ENCODE assay signal across 10 cellular contexts in the genomic region with DNA sequence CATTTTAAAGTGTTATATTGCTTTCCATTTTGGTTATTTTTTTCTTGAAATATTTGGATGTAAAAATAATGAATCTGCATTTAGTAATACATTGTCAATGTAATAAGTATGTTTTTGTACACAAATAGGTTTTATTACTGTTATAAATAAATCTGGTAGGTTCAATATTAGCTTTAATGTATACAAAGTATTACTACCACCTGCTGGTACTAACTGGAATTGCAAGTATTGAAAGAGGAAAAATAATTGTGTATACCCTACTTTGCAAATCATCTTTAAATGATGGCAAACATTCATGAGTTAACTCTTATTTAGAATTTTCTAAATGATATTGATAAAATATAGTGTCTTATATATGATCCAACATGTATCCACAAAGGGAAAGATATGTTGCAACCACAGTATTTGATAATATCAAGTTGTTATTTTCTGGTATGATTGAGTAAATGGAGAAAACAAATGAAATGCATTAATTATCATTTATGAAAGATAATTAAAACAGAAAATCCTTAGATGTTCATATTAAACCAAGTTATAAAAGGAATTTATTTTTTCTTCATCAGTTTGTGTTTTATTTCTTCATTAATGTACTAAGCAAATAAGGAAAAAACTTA. TPM values are rescaled to one million over a fixed set of nuclear protein-coding genes. Genes with fewer than 3 reads are reported as not detected.
DNase-seq lines count a peak whose midpoint lies in the region; ATAC-seq and TF ChIP-seq lines count a peak whose summit lies in the region.
"Had no signal": no experiment of that assay in that cellular context is flagged by ENCODE, and none has a peak within 500 bp of the region (broad histone marks: within the 10 kb centered on the region; RNA-seq: fewer than 3 reads in every experiment).

No MANE protein-coding gene starts in this region.

- no peak for ATAC-seq in stimulated activated effector memory CD8-positive, alpha-beta T cell treated with anti-CD3 and anti-CD28 coated beads, Interleukin-12 subunit alpha, Interleukin-12 subunit beta, amount 100 ng/mL, for 72 hours

- H3K9me3 Mint-ChIP-seq in H9 = peaks cover 0 to 36% of the 10 kb centered on the region in 2 experiments; a peak in 4 of 5 replicates
- no peaks in the 10 kb centered on the region for H3K9me3 Mint-ChIP-seq in stimulated activated effector memory CD8-positive, alpha-beta T cell treated with anti-CD3 and anti-CD28 coated beads, Interleukin-12 subunit alpha, Interleukin-12 subunit beta, amount 100 ng/mL, for 72 hours

- H3K4ac ChIP-seq in H9 (ENCODE audit: low read depth, low read length) = no peak overlapping the region

- H3K4me3 Mint-ChIP-seq in H9 = no peak overlapping the region
- H3K4me3 Mint-ChIP-seq in stimulated activated effector memory CD8-positive, alpha-beta T cell treated with anti-CD3 and anti-CD28 coated beads, Interleukin-12 subunit alpha, Interleukin-12 subunit beta, amount 100 ng/mL, for 72 hours = no peak overlapping the region

- no peak overlapping the region for H2AK5ac ChIP-seq in H9 (ENCODE audit: insufficient read length, low read length)

- no peak overlapping the region for H4K91ac ChIP-seq in H9 (ENCODE audit: insufficient read length, low read depth, low read length)

- H3K4me2 ChIP-seq in H9 (ENCODE audit: insufficient read depth, insufficient read length, low read length) = no peak overlapping the region

- peaks cover 88% of the 10 kb centered on the region for H3K9me3 ChIP-seq in H9 (ENCODE audit: control insufficient read depth, low read depth, low read length)
- H3K9me3 ChIP-seq in SK-N-MC (ENCODE audit: low read depth, low read length) = no peaks in the 10 kb centered on the region
- peaks cover 0 to 2% (median 0%) of the 10 kb centered on the region in 4 donors for H3K9me3 ChIP-seq in sigmoid colon
- H3K9me3 ChIP-seq in uterus = no peaks in the 10 kb centered on the region

- no peak for TF ChIP-seq POLR2A in sigmoid colon (IDR thresholded peaks at IDR 0.05)
- no peak for TF ChIP-seq POLR2A in lower leg skin (IDR thresholded peaks at IDR 0.05)
- TF ChIP-seq POLR2A in uterus (IDR thresholded peaks at IDR 0.05) = no peak

- H3K36me3 Mint-ChIP-seq in H9 (ENCODE audit: insufficient read depth in 1 of 3, low read depth in 3 of 3) = peaks cover 6 to 33% (median 9%) of the 10 kb centered on the region in 3 experiments; a peak in 6 of 7 replicates
- no peaks in the 10 kb centered on the region for H3K36me3 Mint-ChIP-seq in stimulated activated effector memory CD8-positive, alpha-beta T cell treated with anti-CD3 and anti-CD28 coated beads, Interleukin-12 subunit alpha, Interleukin-12 subunit beta, amount 100 ng/mL, for 72 hours

- H3T11ph ChIP-seq in H9 (ENCODE audit: low read length) = no peak overlapping the region

- no peaks in the 10 kb centered on the region for H3K79me1 ChIP-seq in H9 (ENCODE audit: insufficient read depth, low read depth, low read length, poor library complexity, severe bottlenecking)

- H3K27me3 Mint-ChIP-seq in H9 (ENCODE audit: low read depth) = no peaks in the 10 kb centered on the region; the same call in 1 of the 2 replicates

- H3K4me1 Mint-ChIP-seq in H9 = no peaks in the 10 kb centered on the region
- no peaks in the 10 kb centered on the region for H3K4me1 Mint-ChIP-seq in stimulated activated effector memory CD8-positive, alpha-beta T cell treated with anti-CD3 and anti-CD28 coated beads, Interleukin-12 subunit alpha, Interleukin-12 subunit beta, amount 100 ng/mL, for 72 hours

- H3K9ac ChIP-seq in H9 (ENCODE audit: extremely low read depth, insufficient read length, low read length) (no peak overlapping the region), SK-N-MC (ENCODE audit: insufficient read length) (no peak overlapping the region)

- H3K14ac ChIP-seq in H9 (ENCODE audit: insufficient read depth, low read length) = no peak overlapping the region

- H3K56ac ChIP-seq in H9 (ENCODE audit: insufficient read length, low read depth, low read length) = no peak overlapping the region

- TF ChIP-seq EP300 in sigmoid colon (IDR thresholded peaks at IDR 0.05) = no peak

- H3K18ac ChIP-seq in H9 (ENCODE audit: insufficient read length, low read depth, low read length) = no peak overlapping the region

- H2BK120ac ChIP-seq in H9 (ENCODE audit: low read depth, low read length, poor library complexity, severe bottlenecking) = no peak overlapping the region

- H3K4me3 ChIP-seq in BJ (ENCODE audit: low read depth, low read length) = no peak overlapping the region
- H3K4me3 ChIP-seq in SK-N-MC = no peak overlapping the region
- no peak overlapping the region for H3K4me3 ChIP-seq in sigmoid colon
- no peak overlapping the region for H3K4me3 ChIP-seq in lower leg skin (ENCODE audit: low read depth, poor library complexity, severe bottlenecking)
- H3K4me3 ChIP-seq in uterus = no peak overlapping the region

- CTCF ChIA-PET in BJ (lab: Yijun Ruan, JAX) = no interaction called here

- H4K8ac ChIP-seq in H9 (replicated peaks; ENCODE audit: insufficient read length, low read depth, low read length) = no peak overlapping the region

- no peak overlapping the region for H3K27ac Mint-ChIP-seq in H9
- H3K27ac Mint-ChIP-seq in stimulated activated effector memory CD8-positive, alpha-beta T cell treated with anti-CD3 and anti-CD28 coated beads, Interleukin-12 subunit alpha, Interleukin-12 subunit beta, amount 100 ng/mL, for 72 hours = no peak overlapping the region

- H3K27me3 ChIP-seq in BJ (ENCODE audit: control insufficient read depth, insufficient read depth, low read length) (no peaks in the 10 kb centered on the region), H9 (ENCODE audit: insufficient read depth, low read length) (no peaks in the 10 kb centered on the region), sigmoid colon (no peaks in the 10 kb centered on the region), uterus (no peaks in the 10 kb centered on the region)

- H2BK15ac ChIP-seq in H9 (ENCODE audit: low read depth, low read length) = no peak overlapping the region

- H3K23ac ChIP-seq in H9 (ENCODE audit: insufficient read length, low read depth, low read length) = no peak overlapping the region

- H3K4me1 ChIP-seq in H9 (ENCODE audit: insufficient read depth, low read length) (no peaks in the 10 kb centered on the region), sigmoid colon (no peaks in the 10 kb centered on the region), uterus (no peaks in the 10 kb centered on the region)

- POLR2A ChIA-PET in BJ (lab: Charles Lee) = no interaction called here

- no peaks in the 10 kb centered on the region for H3K23me2 ChIP-seq in H9 (ENCODE audit: insufficient read length, low read depth, low read length, poor library complexity, severe bottlenecking)

- TF ChIP-seq CTCF in BJ (IDR thresholded peaks at IDR 0.05; ENCODE audit: insufficient read depth, low read depth, low read length) (peak; percentile 29; the same call in 1 of the 2 replicates), H9 (conservative IDR thresholded peaks at IDR 0.05) (peak; percentile 85), sigmoid colon (IDR thresholded peaks at IDR 0.05) (no peak), lower leg skin (IDR thresholded peaks at IDR 0.05) (no peak), uterus (IDR thresholded peaks at IDR 0.05) (no peak)

- no peak overlapping the region for H2BK5ac ChIP-seq in H9 (ENCODE audit: insufficient read length, low read length)

- H3K79me2 ChIP-seq in H9 (ENCODE audit: insufficient read depth, low read length) = no peaks in the 10 kb centered on the region

- intact Hi-C loops in sigmoid colon (cut with DNase I) (no loop called here), lower leg skin (cut with DNase I; ENCODE audit: low total_unique reads) (no loop called here), uterus (cut with DNase I; ENCODE audit: low total_unique reads) (no loop called here)

- H4K20me1 ChIP-seq in H9 (ENCODE audit: control insufficient read depth, insufficient read depth, insufficient read length) = no peaks in the 10 kb centered on the region

- H2BK20ac ChIP-seq in H9 (ENCODE audit: low read depth, low read length, poor library complexity, severe bottlenecking) = no peak overlapping the region

- H2AFZ ChIP-seq in H9 (ENCODE audit: low read length) = no peak overlapping the region

- no peak overlapping the region for H2BK12ac ChIP-seq in H9 (ENCODE audit: insufficient read length, low read depth, low read length)

- H4K5ac ChIP-seq in H9 (ENCODE audit: insufficient read length, low read depth, low read length) = no peak overlapping the region

- DNase-seq in BJ (ENCODE audit: low read depth) (no peak), H9 (no peak), SK-N-MC (ENCODE audit: low read depth, low spot score) (peak; percentile 6), iris pigment epithelial cell (ENCODE audit: low read depth) (peak; percentile 8), sigmoid colon (no peak), lower leg skin (ENCODE audit: low spot score in 2 of 2) (no peak), uterus (no peak)
- DNase-seq in stimulated activated effector memory CD8-positive, alpha-beta T cell treated with anti-CD3 and anti-CD28 coated beads, Interleukin-12 subunit alpha, Interleukin-12 subunit beta, amount 100 ng/mL, for 72 hours (ENCODE audit: low spot score in 2 of 2) = no peak

- H3K27ac ChIP-seq in H9 (ENCODE audit: insufficient read length, low read depth, low read length) = no peak overlapping the region
- H3K27ac ChIP-seq in SK-N-MC = no peak overlapping the region
- no peak overlapping the region for H3K27ac ChIP-seq in sigmoid colon
- no peak overlapping the region for H3K27ac ChIP-seq in uterus

- H3K36me3 ChIP-seq in BJ (ENCODE audit: control insufficient read depth, insufficient read depth, low read length) = no peaks in the 10 kb centered on the region
- H3K36me3 ChIP-seq in SK-N-MC (ENCODE audit: insufficient read depth, low read length) = no peaks in the 10 kb centered on the region
- H3K36me3 ChIP-seq in sigmoid colon = no peaks in the 10 kb centered on the region
- no peaks in the 10 kb centered on the region for H3K36me3 ChIP-seq in uterus

RNA-seq across cellular contexts. Expression of gene OR4K2, which starts 3.2 kb away (rescaled TPM):
- polyA plus RNA-seq in BJ (2011; rRNA removed) (not detected in 2 replicates), sigmoid colon (not detected)
- polyA minus RNA-seq in BJ (2011; rRNA and poly(A)+ RNA removed) = not detected in 2 replicates
- total RNA-seq in H9 (2021) (not detected in 2 replicates), sigmoid colon (not detected), lower leg skin (not detected), uterus (not detected)
- total RNA-seq: fibroblast of lung; T-helper 1 cell treated with Interleukin-12 subunit alpha and Interleukin-12 subunit beta and Interleukin-4 antibody, amounts not matched to agents 30 ng/mL and 1 ng/mL, for 36 hours had no signal
- polyA plus RNA-seq: fibroblast of lung had no signal

RNA-seq across cellular contexts. Expression of gene OR4K5, which starts 42.3 kb away (rescaled TPM):
- polyA plus RNA-seq in BJ (2011; rRNA removed) (not detected in 2 replicates), sigmoid colon (not detected)
- 0.19 TPM in 1 of 2 replicates, not detected in the other for polyA minus RNA-seq in BJ (2011; rRNA and poly(A)+ RNA removed)
- total RNA-seq in H9 (2021) (not detected in 2 replicates), sigmoid colon (not detected), lower leg skin (not detected), uterus (not detected)
- total RNA-seq: fibroblast of lung; T-helper 1 cell treated with Interleukin-12 subunit alpha and Interleukin-12 subunit beta and Interleukin-4 antibody, amounts not matched to agents 30 ng/mL and 1 ng/mL, for 36 hours had no signal
- polyA plus RNA-seq: fibroblast of lung had no signal

RNA-seq across cellular contexts. Expression of gene OR4K1, which starts 52.6 kb away (rescaled TPM):
- not detected in 2 replicates for polyA plus RNA-seq in BJ (2011; rRNA removed)
- polyA minus RNA-seq in BJ (2011; rRNA and poly(A)+ RNA removed) = not detected in 2 replicates
- not detected in 2 replicates for total RNA-seq in H9 (2021)
- not detected for total RNA-seq in sigmoid colon
- not detected for polyA plus RNA-seq in sigmoid colon
- total RNA-seq in lower leg skin = not detected
- total RNA-seq in uterus = not detected
- total RNA-seq: fibroblast of lung; T-helper 1 cell treated with Interleukin-12 subunit alpha and Interleukin-12 subunit beta and Interleukin-4 antibody, amounts not matched to agents 30 ng/mL and 1 ng/mL, for 36 hours had no signal
- polyA plus RNA-seq: fibroblast of lung had no signal

Comparison
In these comparisons a context has a peak if more than half of its experiments do, and no peak if none do; other contexts are left out.
1. DNase-seq: peak in SK-N-MC (single experiment) and iris pigment epithelial cell (single experiment); none in BJ (single experiment), H9 (single experiment), sigmoid colon (single experiment), lower leg skin (0 of 2), stimulated activated effector memory CD8-positive, alpha-beta T cell treated with anti-CD3 and anti-CD28 coated beads, Interleukin-12 subunit alpha, Interleukin-12 subunit beta, amount 100 ng/mL, for 72 hours (0 of 2) and uterus (0 of 2).
2. CTCF ChIP-seq: peak in BJ (single experiment) and H9 (single experiment); none in sigmoid colon (0 of 4), lower leg skin (0 of 3) and uterus (0 of 4).